ENCODE assay signal across 8 cellular contexts in genomic region chr1:196674908-196675307, GRCh38. TPM values are rescaled to one million over a fixed set of nuclear protein-coding genes. Genes with fewer than 3 reads are reported as not detected.
"Had no signal": no experiment of that assay in that cellular context is flagged by ENCODE, and none has a peak within 500 bp of the region (broad histone marks: within the 10 kb centered on the region; RNA-seq: fewer than 3 reads in every experiment).

No MANE protein-coding gene starts in this region.

- ATAC-seq: HepG2, K562 had no signal

- H3K27ac ChIP-seq: HL-60 had no signal

- FAIRE-seq: HepG2, HTR-8/SVneo, K562 had no signal

- DNase-seq: IMR-90, KBM-7, KG1 had no signal

- H3K4me3 ChIP-seq: K562 had no signal

RNA-seq across cellular contexts. Expression of gene CFH, which starts 23.1 kb away (rescaled TPM):
- total RNA-seq: HepG2 had no signal
- polyA plus RNA-seq: HepG2, IgD-negative memory B cell had no signal
